17 cellular contexts compared by ENCODE assay signal in genomic region chr22:27984001-27984695, GRCh38.
DNase-seq lines count a peak whose midpoint lies in the region; FAIRE-seq and TF ChIP-seq lines count a peak whose summit lies in the region.
"Had no signal": no experiment of that assay in that cellular context is flagged by ENCODE, and none has a peak within 500 bp of the region (broad histone marks: within the 10 kb centered on the region; RNA-seq: fewer than 3 reads in every experiment).

No MANE protein-coding gene starts in this region.

- H3K27ac ChIP-seq in left ventricle myocardium inferior (replicated peaks) (no peak overlapping the region), vagina (no peak overlapping the region)
- H3K27ac ChIP-seq: KMS-11, PC-9 had no signal

- H3K4me3 ChIP-seq in left ventricle myocardium inferior = no peak overlapping the region
- H3K4me3 ChIP-seq in bronchial epithelial cell (ENCODE audit: low read depth, low read length) = no peak overlapping the region
- H3K4me3 ChIP-seq in vagina = no peak overlapping the region
- H3K4me3 ChIP-seq: GM23338, PC-9 had no signal

- no peak overlapping the region for H3K27ac Mint-ChIP-seq in osteocyte (ENCODE audit: unreplicated experiment)
- H3K27ac Mint-ChIP-seq: GM23338 had no signal

- no peaks in the 10 kb centered on the region for H3K27me3 ChIP-seq in left ventricle myocardium inferior (ENCODE audit: low read depth)
- no peaks in the 10 kb centered on the region for H3K27me3 ChIP-seq in bronchial epithelial cell (ENCODE audit: control insufficient read depth, insufficient read depth, low read length)
- no peaks in the 10 kb centered on the region for H3K27me3 ChIP-seq in vagina

- TF ChIP-seq CTCF in left ventricle myocardium inferior (IDR thresholded peaks at IDR 0.05; ENCODE audit: borderline replicate concordance) (no peak), bronchial epithelial cell (IDR thresholded peaks at IDR 0.05; ENCODE audit: insufficient read depth, low read length, severe bottlenecking) (no peak), osteocyte (IDR thresholded peaks at IDR 0.05) (no peak), vagina (IDR thresholded peaks at IDR 0.05) (no peak)

- intact Hi-C loops in cardiac septum (cut with DNase I) (no loop called here), left ventricle myocardium inferior (cut with micrococcal nuclease) (no loop called here), vagina (cut with DNase I) (no loop called here)

- H3K36me3 ChIP-seq in left ventricle myocardium inferior (peaks cover 42% of the 10 kb centered on the region), bronchial epithelial cell (ENCODE audit: control insufficient read depth, insufficient read depth, low read length) (no peaks in the 10 kb centered on the region), vagina (peaks cover 0 to 24% of the 10 kb centered on the region in 2 donors)

- no peaks in the 10 kb centered on the region for H3K27me3 Mint-ChIP-seq in osteocyte (ENCODE audit: unreplicated experiment)

- DNase-seq in cardiac septum (ENCODE audit: low spot score) (peak; percentile 64), left ventricle myocardium inferior (no peak), bronchial epithelial cell (ENCODE audit: low read depth) (no peak), osteocyte (ENCODE audit: extremely low spot score, unreplicated experiment) (peak; percentile 63), vagina (ENCODE audit: extremely low spot score in 2 of 2) (peak; percentile 58 to 64), hypothalamus (lab: John Stamatoyannopoulos, UW) (no peak), GM19240 (ENCODE audit: insufficient read length, low spot score) (no peak)
- DNase-seq: GF-D8, NCI-H1436 treated with DMSO at 0.1 percent for 48 hours, NCI-H2029 treated with DMSO at 0.1 percent for 48 hours, NCI-H774, PC-9 had no signal

- no peak overlapping the region for H3K4me3 Mint-ChIP-seq in osteocyte (ENCODE audit: unreplicated experiment)
- H3K4me3 Mint-ChIP-seq: CD14-positive monocyte, GM23338 had no signal

- no peaks in the 10 kb centered on the region for H3K9me3 ChIP-seq in left ventricle myocardium inferior (replicated peaks)
- no peaks in the 10 kb centered on the region for H3K9me3 ChIP-seq in vagina

- TF ChIP-seq POLR2A in vagina (IDR thresholded peaks at IDR 0.05) = no peak

- peaks cover 28% of the 10 kb centered on the region for H3K4me1 Mint-ChIP-seq in osteocyte (ENCODE audit: unreplicated experiment)

- H3K9me3 Mint-ChIP-seq in osteocyte (ENCODE audit: unreplicated experiment) = no peaks in the 10 kb centered on the region
- H3K9me3 Mint-ChIP-seq: GM23338 had no signal

- H3K36me3 Mint-ChIP-seq in osteocyte (ENCODE audit: unreplicated experiment) = peaks cover 44% of the 10 kb centered on the region

- peaks cover 26% of the 10 kb centered on the region for H3K4me1 ChIP-seq in left ventricle myocardium inferior
- H3K4me1 ChIP-seq in vagina = no peaks in the 10 kb centered on the region

- FAIRE-seq in bronchial epithelial cell (lab: Jason Lieb, UNC) = peak; percentile 28
- FAIRE-seq: GM12891, GM18507 had no signal

Comparison
In these comparisons a context has a peak if more than half of its experiments do, and no peak if none do; other contexts are left out.
1. DNase-seq: peak in cardiac septum (single experiment), osteocyte (single experiment) and vagina (2 of 2); none in left ventricle myocardium inferior (single experiment), bronchial epithelial cell (single experiment), hypothalamus (0 of 51) and GM19240 (single experiment).